In genomic region chr11:8731647-8732188, GRCh38 we compare ENCODE assay signal across 12 cellular contexts. TPM values are rescaled to one million over a fixed set of nuclear protein-coding genes. Genes with fewer than 3 reads are reported as not detected.
DNase-seq lines count a peak whose midpoint lies in the region; ATAC-seq and TF ChIP-seq lines count a peak whose summit lies in the region.
"Had no signal": no experiment of that assay in that cellular context is flagged by ENCODE, and none has a peak within 500 bp of the region (broad histone marks: within the 10 kb centered on the region; RNA-seq: fewer than 3 reads in every experiment).

No MANE protein-coding gene starts in this region.

- H3K36me3 Mint-ChIP-seq in memory B cell, result no peaks in the 10 kb centered on the region

- no peaks in the 10 kb centered on the region for H3K27me3 ChIP-seq in heart left ventricle
- H3K27me3 ChIP-seq in Peyer's patch, result no peaks in the 10 kb centered on the region
- H3K27me3 ChIP-seq in upper lobe of left lung, result no peaks in the 10 kb centered on the region
- H3K27me3 ChIP-seq in hepatocyte, result no peaks in the 10 kb centered on the region
- no peaks in the 10 kb centered on the region for H3K27me3 ChIP-seq in trophoblast cell (ENCODE audit: insufficient read depth, low read length)

- H3K9me3 Mint-ChIP-seq in memory B cell, result no peaks in the 10 kb centered on the region
- H3K9me3 Mint-ChIP-seq: effector memory CD8-positive, alpha-beta T cell had no signal

- H3K27me3 Mint-ChIP-seq in memory B cell, result no peaks in the 10 kb centered on the region

- H3K9ac ChIP-seq in trophoblast cell (ENCODE audit: low read length), result no peak overlapping the region

- H3K79me2 ChIP-seq in hepatocyte (peaks cover 20% of the 10 kb centered on the region), trophoblast cell (ENCODE audit: control insufficient read depth, insufficient read depth, low read length, poor library complexity) (no peaks in the 10 kb centered on the region)

- peaks cover 2% of the 10 kb centered on the region for H3K79me1 ChIP-seq in trophoblast cell (ENCODE audit: low read length)

- 53 to 74% (median 69%) methylated on average over 3 of the region's 3 CpGs for WGBS in heart left ventricle, 4 donors
- WGBS in upper lobe of left lung, 2 donors, result 80 to 88% methylated on average over 3 of the region's 3 CpGs
- WGBS in hepatocyte (ENCODE audit: low lambda C conversion rate, missing lambda C conversion rate), result 94% methylated on average over 3 of the region's 3 CpGs
- WGBS in trophoblast cell (ENCODE audit: extremely low coverage, insufficient coverage, insufficient read length), result no CpG with 5 or more reads among the region's 3 CpGs

- H4K20me1 ChIP-seq in hepatocyte (ENCODE audit: insufficient read depth, poor library complexity, severe bottlenecking), result no peaks in the 10 kb centered on the region

- H3K9me3 ChIP-seq in heart left ventricle (no peaks in the 10 kb centered on the region), Peyer's patch (no peaks in the 10 kb centered on the region), upper lobe of left lung (no peaks in the 10 kb centered on the region), hepatocyte (ENCODE audit: low read depth) (no peaks in the 10 kb centered on the region), trophoblast cell (ENCODE audit: insufficient read depth, low read depth, low read length) (no peaks in the 10 kb centered on the region)

- H3K14ac ChIP-seq in trophoblast cell (ENCODE audit: low read length), result no peak overlapping the region

- H3K4me1 Mint-ChIP-seq in memory B cell, result peaks cover 12% of the 10 kb centered on the region

- TF ChIP-seq POLR2A in heart left ventricle (IDR thresholded peaks at IDR 0.05) (no peak), Peyer's patch (IDR thresholded peaks at IDR 0.05) (no peak), upper lobe of left lung (IDR thresholded peaks at IDR 0.05) (no peak)

- no peak overlapping the region for H2BK12ac ChIP-seq in trophoblast cell (ENCODE audit: low read length)

- no peak overlapping the region for H2BK120ac ChIP-seq in trophoblast cell (ENCODE audit: insufficient read depth, low read length, poor library complexity)

- H3K4me3 Mint-ChIP-seq in memory B cell, result peak overlapping the region; percentile 40
- H3K4me3 Mint-ChIP-seq: effector memory CD8-positive, alpha-beta T cell had no signal

- H3K4me2 ChIP-seq in hepatocyte, result no peak overlapping the region
- no peak overlapping the region for H3K4me2 ChIP-seq in trophoblast cell (ENCODE audit: low read length)

- no peak for TF ChIP-seq CTCF in heart left ventricle (IDR thresholded peaks at IDR 0.05)
- no peak for TF ChIP-seq CTCF in Peyer's patch (IDR thresholded peaks at IDR 0.05)
- no peak for TF ChIP-seq CTCF in upper lobe of left lung (IDR thresholded peaks at IDR 0.05)
- TF ChIP-seq CTCF in hepatocyte (IDR thresholded peaks at IDR 0.05; ENCODE audit: poor library complexity), result no peak

- intact Hi-C loops in heart left ventricle (cut with DNase I) (no loop called here), left ventricle myocardium superior (cut with micrococcal nuclease) (no loop called here)

- H4K91ac ChIP-seq in trophoblast cell (ENCODE audit: low read depth, low read length), result no peak overlapping the region

- H4K8ac ChIP-seq in trophoblast cell (ENCODE audit: low read depth, low read length), result no peak overlapping the region

- no peak overlapping the region for H3K4ac ChIP-seq in trophoblast cell (ENCODE audit: low read depth, low read length)

- H4K12ac ChIP-seq in trophoblast cell (ENCODE audit: low read depth, low read length), result no peak overlapping the region

- ATAC-seq in heart left ventricle, result no peak
- no peak for ATAC-seq in left ventricle myocardium superior
- ATAC-seq in memory B cell (ENCODE audit: low read depth), result peak; percentile 41
- ATAC-seq in upper lobe of left lung (ENCODE audit: low FRiP score in 2 of 2), result no peak

- no peak overlapping the region for H2AK5ac ChIP-seq in trophoblast cell (ENCODE audit: low read length)

- no peak overlapping the region for H2AFZ ChIP-seq in hepatocyte
- H2AFZ ChIP-seq in trophoblast cell (ENCODE audit: insufficient read depth, low read length, poor library complexity), result no peak overlapping the region

- H3K4me3 ChIP-seq in heart left ventricle (no peak overlapping the region), Peyer's patch (no peak overlapping the region), upper lobe of left lung (no peak overlapping the region), hepatocyte (no peak overlapping the region), trophoblast cell (ENCODE audit: low read depth, low read length) (no peak overlapping the region)

- no peaks in the 10 kb centered on the region for H3K9me2 ChIP-seq in hepatocyte (replicated peaks; ENCODE audit: insufficient read depth)

- H3K27ac ChIP-seq in heart left ventricle (peak overlapping the region in 11 of 12 donors; percentile 67 to 95 (median 72)), Peyer's patch (peak overlapping the region in 3 of 4 donors; percentile 38 to 65 (median 58)), upper lobe of left lung (peak overlapping the region; percentile 8 to 75 (median 64)), hepatocyte (no peak overlapping the region), trophoblast cell (ENCODE audit: low read depth, low read length) (no peak overlapping the region)

- TF ChIP-seq EP300 in upper lobe of left lung (IDR thresholded peaks at IDR 0.05), result no peak

- H3K18ac ChIP-seq in trophoblast cell (ENCODE audit: low read length), result no peak overlapping the region

- H3K23ac ChIP-seq in trophoblast cell (ENCODE audit: low read length), result no peak overlapping the region

- H3K4me1 ChIP-seq in heart left ventricle (peaks cover 0 to 90% (median 58%) of the 10 kb centered on the region in 12 donors), Peyer's patch (peaks cover 0 to 38% (median 0%) of the 10 kb centered on the region in 4 donors), upper lobe of left lung (peaks cover 27 to 59% (median 37%) of the 10 kb centered on the region in 4 donors), hepatocyte (ENCODE audit: insufficient read depth) (peaks cover 48% of the 10 kb centered on the region), trophoblast cell (ENCODE audit: control insufficient read depth in 1 of 2, insufficient read depth in 2 of 2, low read length in 2 of 2) (peaks cover 9 to 12% of the 10 kb centered on the region in 2 experiments)

- no peak for DNase-seq in heart left ventricle
- no peak for DNase-seq in left ventricle myocardium superior
- DNase-seq in Peyer's patch, result no peak
- no peak for DNase-seq in memory B cell (ENCODE audit: low spot score in 2 of 2)
- DNase-seq in upper lobe of left lung, result no peak
- DNase-seq in hepatocyte (ENCODE audit: low spot score), result no peak
- DNase-seq in activated T-cell treated with anti-CD3 and anti-CD28 coated beads, Interleukin-2, amount 50 U/mL, for 48 hours, result no peak
- no peak for DNase-seq in trophoblast cell
- DNase-seq: amniotic stem cell; effector memory CD8-positive, alpha-beta T cell; H7; NCI-H524 treated with DMSO at 0.1 percent for 48 hours had no signal

- peak overlapping the region; percentile 84 for H3K27ac Mint-ChIP-seq in memory B cell
- H3K27ac Mint-ChIP-seq: effector memory CD8-positive, alpha-beta T cell had no signal

- H3K36me3 ChIP-seq in heart left ventricle (peaks cover 0 to 20% (median 10%) of the 10 kb centered on the region in 9 donors), Peyer's patch (peaks cover 0 to 14% (median 0%) of the 10 kb centered on the region in 3 donors), upper lobe of left lung (peaks cover 0 to 17% (median 11%) of the 10 kb centered on the region in 4 donors), hepatocyte (replicated peaks; ENCODE audit: insufficient read depth, low read depth) (no peaks in the 10 kb centered on the region), trophoblast cell (ENCODE audit: control insufficient read depth in 1 of 2, insufficient read depth in 2 of 2, low read length in 2 of 2) (peaks cover 11 to 14% of the 10 kb centered on the region in 2 experiments)

- H2BK5ac ChIP-seq in trophoblast cell (ENCODE audit: low read depth, low read length, poor library complexity), result no peak overlapping the region

RNA-seq across cellular contexts. Expression of gene RPL27A, which starts 49.1 kb away (rescaled TPM):
- total RNA-seq in heart left ventricle (100 to 1,000 TPM; 299 to 597 (median 438) TPM), left ventricle myocardium superior (588 TPM), Peyer's patch (100 to 1,000 TPM; 476 to 923 (median 619) TPM), upper lobe of left lung (1,000 to 10,000 TPM in 1 of 6 donors, 100 to 1,000 TPM in 5; 652 to 1,317 (median 861) TPM), hepatocyte (818 and 854 TPM in 2 replicates)
- polyA plus RNA-seq in heart left ventricle (1,000 to 10,000 TPM; 1,719 to 2,980 TPM), hepatocyte (803 and 849 TPM in 2 replicates)
- polyA plus RNA-seq in trophoblast cell (2013), result 1,657 and 1,703 TPM in 2 replicates

RNA-seq across cellular contexts. Expression of gene TRIM66, which starts 49.3 kb away (rescaled TPM):
- total RNA-seq in heart left ventricle (10 to 100 TPM in 1 of 9 donors, 1 to 10 TPM in 7, under 1 TPM in 1; 0.71 to 10.1 (median 4.1) TPM), left ventricle myocardium superior (2.6 TPM), Peyer's patch (10 to 100 TPM; 12.1 to 34.2 (median 19.8) TPM), upper lobe of left lung (100 to 1,000 TPM in 1 of 6 donors, 10 to 100 TPM in 3, 1 to 10 TPM in 2; 4.9 to 126 (median 11.2) TPM), hepatocyte (1.2 and 4.7 TPM in 2 replicates)
- polyA plus RNA-seq in heart left ventricle (1 to 10 TPM in 1 of 2 donors, under 1 TPM in 1; 0.72 to 2.6 TPM), hepatocyte (1.4 and 2.1 TPM in 2 replicates)
- 1.4 and 1.7 TPM in 2 replicates for polyA plus RNA-seq in trophoblast cell (2013)

Comparison
In these comparisons a context has a peak if more than half of its experiments do, and no peak if none do; other contexts are left out.
1. H3K27ac ChIP-seq: peak in heart left ventricle (11 of 12), Peyer's patch (3 of 4) and upper lobe of left lung (4 of 4); none in hepatocyte (single experiment) and trophoblast cell (single experiment).